ENCODE assay signal across 1 cellular context in the genomic region with DNA sequence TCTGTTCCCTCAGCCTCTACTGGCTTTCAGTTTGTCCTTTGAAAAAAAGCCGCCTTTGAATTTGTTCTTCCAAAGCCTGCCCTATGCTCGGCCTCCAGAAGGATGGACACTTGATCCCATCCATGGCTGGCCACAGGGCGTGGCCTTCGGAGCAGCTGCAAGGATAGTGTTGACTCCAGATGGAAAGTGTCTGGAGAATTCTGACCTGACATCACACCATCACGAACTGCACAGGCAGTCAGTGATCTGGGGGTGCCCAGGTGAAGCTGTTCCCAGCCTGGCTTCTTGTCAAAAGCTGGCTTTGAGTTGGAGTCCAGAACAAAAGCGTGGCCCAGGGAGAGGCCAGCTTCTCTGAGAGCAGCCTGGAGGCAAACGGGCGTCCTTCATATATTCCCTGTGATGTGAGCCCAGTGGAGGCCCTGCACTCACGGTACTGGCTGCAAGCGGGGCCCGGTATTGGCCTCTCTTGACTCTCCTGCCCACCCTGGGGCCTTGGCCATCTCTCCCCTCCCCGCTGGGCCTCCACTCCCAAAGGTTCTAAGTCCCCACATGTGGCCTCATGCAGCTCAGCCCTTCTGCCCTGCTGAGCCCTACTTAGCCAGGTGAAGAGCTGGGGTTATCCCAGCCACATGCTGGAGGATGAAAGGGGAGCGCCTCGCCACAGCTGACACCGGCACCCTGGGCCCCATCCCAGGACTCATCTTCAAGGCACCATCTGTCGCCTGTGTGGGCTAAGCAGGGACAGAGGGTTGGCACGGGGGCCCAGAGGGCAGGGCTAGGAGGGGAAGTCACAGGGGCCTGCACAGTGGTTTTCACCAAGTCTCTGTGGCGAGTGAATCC.
TF ChIP-seq lines count a peak whose summit lies in the region.

No MANE protein-coding gene starts in this region.

TF ChIP-seq in HEK293, 187 proteins besides CTCF, POLR2A, EP300 and RAD21 (continued from another document):
- TF ChIP-seq, protein P1, sequence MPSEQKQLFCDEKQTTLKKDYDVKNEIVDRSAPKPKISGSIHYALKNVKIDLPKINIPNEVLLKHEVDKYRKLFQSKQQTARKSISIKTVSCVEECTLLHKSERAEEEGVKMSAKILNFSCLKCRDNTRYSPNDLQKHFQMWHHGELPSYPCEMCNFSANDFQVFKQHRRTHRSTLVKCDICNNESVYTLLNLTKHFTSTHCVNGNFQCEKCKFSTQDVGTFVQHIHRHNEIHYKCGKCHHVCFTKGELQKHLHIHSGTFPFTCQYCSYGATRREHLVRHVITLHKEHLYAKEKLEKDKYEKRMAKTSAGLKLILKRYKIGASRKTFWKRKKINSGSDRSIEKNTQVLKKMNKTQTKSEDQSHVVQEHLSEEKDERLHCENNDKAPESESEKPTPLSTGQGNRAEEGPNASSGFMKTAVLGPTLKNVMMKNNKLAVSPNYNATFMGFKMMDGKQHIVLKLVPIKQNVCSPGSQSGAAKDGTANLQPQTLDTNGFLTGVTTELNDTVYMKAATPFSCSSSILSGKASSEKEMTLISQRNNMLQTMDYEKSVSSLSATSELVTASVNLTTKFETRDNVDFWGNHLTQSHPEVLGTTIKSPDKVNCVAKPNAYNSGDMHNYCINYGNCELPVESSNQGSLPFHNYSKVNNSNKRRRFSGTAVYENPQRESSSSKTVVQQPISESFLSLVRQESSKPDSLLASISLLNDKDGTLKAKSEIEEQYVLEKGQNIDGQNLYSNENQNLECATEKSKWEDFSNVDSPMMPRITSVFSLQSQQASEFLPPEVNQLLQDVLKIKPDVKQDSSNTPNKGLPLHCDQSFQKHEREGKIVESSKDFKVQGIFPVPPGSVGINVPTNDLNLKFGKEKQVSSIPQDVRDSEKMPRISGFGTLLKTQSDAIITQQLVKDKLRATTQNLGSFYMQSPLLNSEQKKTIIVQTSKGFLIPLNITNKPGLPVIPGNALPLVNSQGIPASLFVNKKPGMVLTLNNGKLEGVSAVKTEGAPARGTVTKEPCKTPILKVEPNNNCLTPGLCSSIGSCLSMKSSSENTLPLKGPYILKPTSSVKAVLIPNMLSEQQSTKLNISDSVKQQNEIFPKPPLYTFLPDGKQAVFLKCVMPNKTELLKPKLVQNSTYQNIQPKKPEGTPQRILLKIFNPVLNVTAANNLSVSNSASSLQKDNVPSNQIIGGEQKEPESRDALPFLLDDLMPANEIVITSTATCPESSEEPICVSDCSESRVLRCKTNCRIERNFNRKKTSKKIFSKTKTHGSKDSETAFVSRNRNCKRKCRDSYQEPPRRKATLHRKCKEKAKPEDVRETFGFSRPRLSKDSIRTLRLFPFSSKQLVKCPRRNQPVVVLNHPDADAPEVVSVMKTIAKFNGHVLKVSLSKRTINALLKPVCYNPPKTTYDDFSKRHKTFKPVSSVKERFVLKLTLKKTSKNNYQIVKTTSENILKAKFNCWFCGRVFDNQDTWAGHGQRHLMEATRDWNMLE (tag by site-specific recombination; conservative IDR thresholded peaks at IDR 0.05; ENCODE audit: low read depth), result no peak
TF ChIP-seq in HEK293: peak in this region for 1.
